ENCODE assay signal across 1 cellular context in genomic region chr13:110643324-110643723, GRCh38.
TF ChIP-seq lines count a peak whose summit lies in the region.

No MANE protein-coding gene starts in this region.

TF ChIP-seq in K562, 482 proteins besides CTCF, POLR2A, EP300 and RAD21 (continued from another document):
- TF ChIP-seq E2F5 (CRISPR knock-in tag; IDR thresholded peaks at IDR 0.05) (no peak), CHD7 (IDR thresholded peaks at IDR 0.05; ENCODE audit: low read depth, low read length) (no peak)
